Comparison of ENCODE assay signal across 29 cellular contexts in genomic region chr22:29260601-29261315, GRCh38. TPM values are rescaled to one million over a fixed set of nuclear protein-coding genes. Genes with fewer than 3 reads are reported as not detected.
A peak's percentile ranks its signal among the peaks of the same experiment; 100 is the strongest.
DNase-seq lines count a peak whose midpoint lies in the region; ATAC-seq, FAIRE-seq and TF ChIP-seq lines count a peak whose summit lies in the region.
"Had no signal": no experiment of that assay in that cellular context is flagged by ENCODE, and none has a peak within 500 bp of the region (broad histone marks: within the 10 kb centered on the region; RNA-seq: fewer than 3 reads in every experiment).

No MANE protein-coding gene starts in this region.

- BruUV-seq in GM12878 (replicated peaks; lab: Mats Ljungman, UMichigan): no TSS peak

- H3K4me3 ChIP-seq in GM12878 (no peak overlapping the region), mucosa of descending colon (no peak overlapping the region), stomach (no peak overlapping the region)
- H3K4me3 ChIP-seq: adrenal gland, esophagus squamous epithelium, gastrocnemius medialis, Peyer's patch, sigmoid colon had no signal

- H3K9me3 ChIP-seq in GM12878 (replicated peaks; ENCODE audit: control insufficient read depth, insufficient read depth, low read length): no peaks in the 10 kb centered on the region
- no peaks in the 10 kb centered on the region for H3K9me3 ChIP-seq in mucosa of descending colon
- no peaks in the 10 kb centered on the region for H3K9me3 ChIP-seq in stomach
- H3K9me3 ChIP-seq: adrenal gland, esophagus squamous epithelium, gastrocnemius medialis, Peyer's patch, sigmoid colon had no signal

- FAIRE-seq in GM12878 (lab: Jason Lieb, UNC): no peak

- no peaks in the 10 kb centered on the region for H3K27me3 ChIP-seq in GM12878 (replicated peaks in 1 of 2; ENCODE audit: control insufficient read depth in 2 of 2, insufficient read depth in 2 of 2, low read length in 1 of 2)
- no peaks in the 10 kb centered on the region for H3K27me3 ChIP-seq in stomach
- H3K27me3 ChIP-seq: adrenal gland, esophagus squamous epithelium, gastrocnemius medialis, Peyer's patch, sigmoid colon had no signal

- RAD21 ChIA-PET in GM12878 (lab: Charles Lee; ENCODE audit: unreplicated experiment): no interaction called here

- TF ChIP-seq CTCF in GM12878 (IDR thresholded peaks at IDR 0.05 in 2 of 3, conservative IDR thresholded peaks at IDR 0.05 in 1 of 3; ENCODE audit: control insufficient read depth in 2 of 3, extremely low read depth in 1 of 3, insufficient read depth in 1 of 3, low read depth in 3 of 3, low read length in 3 of 3) (no peak), mucosa of descending colon (IDR thresholded peaks at IDR 0.05) (no peak), stomach (IDR thresholded peaks at IDR 0.05) (no peak)

- no peak overlapping the region for H2AFZ ChIP-seq in GM12878 (ENCODE audit: control insufficient read depth, low read depth, low read length)
- H2AFZ ChIP-seq: parathyroid adenoma had no signal

- no peak for TF ChIP-seq RAD21 in GM12878 (IDR thresholded peaks at IDR 0.05; ENCODE audit: insufficient read depth, low read depth, low read length)

- H3K9me3 Mint-ChIP-seq in stimulated activated naive CD8-positive, alpha-beta T cell treated with anti-CD3 and anti-CD28 coated beads, Interleukin-15, amount 100 ng/mL, for 72 hours: no peaks in the 10 kb centered on the region
- H3K9me3 Mint-ChIP-seq: activated T-cell treated with anti-CD3 and anti-CD28 coated beads, Interleukin-2, amount 50 U/mL, for 24 hours; natural killer cell treated with Interleukin-12 subunit alpha and Interleukin-12 subunit beta and Interleukin-15 and Interleukin-18, amount 100 ng/mL, for 72 hours had no signal

- no peaks in the 10 kb centered on the region for H3K27me3 Mint-ChIP-seq in stimulated activated naive CD8-positive, alpha-beta T cell treated with anti-CD3 and anti-CD28 coated beads, Interleukin-15, amount 100 ng/mL, for 72 hours
- H3K27me3 Mint-ChIP-seq: activated CD4-positive, alpha-beta T cell treated with anti-CD3 and anti-CD28 coated beads for 36 hours; activated T-cell treated with anti-CD3 and anti-CD28 coated beads, Interleukin-2, amount 50 U/mL, for 24 hours; brain; natural killer cell treated with Interleukin-12 subunit alpha and Interleukin-12 subunit beta and Interleukin-15 and Interleukin-18, amount 100 ng/mL, for 72 hours; T-helper 17 cell had no signal

- H3K4me1 ChIP-seq in GM12878 (ENCODE audit: control insufficient read depth, insufficient read depth, low read length) (no peaks in the 10 kb centered on the region), mucosa of descending colon (ENCODE audit: low read depth) (no peaks in the 10 kb centered on the region), stomach (peaks cover 0 to 3% (median 2%) of the 10 kb centered on the region in 4 donors)
- H3K4me1 ChIP-seq: parathyroid adenoma, Peyer's patch had no signal

- H3K79me2 ChIP-seq in GM12878 (ENCODE audit: control insufficient read depth, insufficient read depth, low read length): peaks cover 2% of the 10 kb centered on the region
- H3K79me2 ChIP-seq: parathyroid adenoma had no signal

- no peak; the same call in 1 of the 2 replicates for TF ChIP-seq POLR2A in GM12878 (IDR thresholded peaks at IDR 0.05; ENCODE audit: low read depth, low read length)
- no peak for TF ChIP-seq POLR2A in stomach (IDR thresholded peaks at IDR 0.05)

- in situ Hi-C loops in GM12878 (cut with MboI): no loop called here

- WGBS in GM12878 (ENCODE audit: insufficient coverage, insufficient replicate concordance, low lambda C conversion rate, missing lambda C conversion rate): 90% methylated on average over 17 of the region's 17 CpGs
- WGBS in stomach, 5 donors: 74 to 90% (median 79%) methylated on average over 9 to 17 of the region's 17 CpGs

- POLR2A ChIA-PET in GM12878 (lab: Charles Lee): no interaction called here

- SMC1A ChIA-PET in GM12878 (lab: Charles Lee; ENCODE audit: uncharacterized antibody, unreplicated experiment): no interaction called here

- no peak for DNase-seq in stimulated activated naive CD8-positive, alpha-beta T cell treated with anti-CD3 and anti-CD28 coated beads, Interleukin-15, amount 100 ng/mL, for 72 hours
- no peak for DNase-seq in stimulated activated naive CD8-positive, alpha-beta T cell treated with anti-CD3 and anti-CD28 coated beads, Interleukin-15, Interleukin-2, amounts not matched to agents 100 U/mL and 50 U/mL, for 24 hours
- DNase-seq in GM12878 (ENCODE audit: low read depth, low spot score) (no peak), mucosa of descending colon (no peak), dermis blood vessel endothelial cell (no peak), stomach (no peak)
- no peak for DNase-seq in stimulated activated CD4-positive, alpha-beta T cell treated with anti-CD3 and anti-CD28 coated beads, Interleukin-15, amount 100 ng/mL, for 24 hours
- no peak for DNase-seq in effector CD4-positive, alpha-beta T cell
- DNase-seq: activated CD4-positive, alpha-beta T cell treated with anti-CD3 and anti-CD28 coated beads for 36 hours; activated gamma-delta T cell treated with Interleukin-2 at 50 U/mL for 16 hours; DMS79; effector CD8-positive, alpha-beta T cell; esophagus squamous epithelium; hippocampal formation; left ventricle myocardium superior; midbrain; NCI-H1694; NCI-H2171; NCI-H510A treated with DMSO at 0.1 percent for 48 hours; sigmoid colon; T-helper 17 cell had no signal

- CTCF ChIA-PET in GM12878 (lab: Yijun Ruan, JAX): interaction anchor here (2.7 kb wide), 1 partner anchor 15 kb away, joined by 7 read pairs; no protein-coding TSS in a partner anchor

- H3K4me3 Mint-ChIP-seq in stimulated activated naive CD8-positive, alpha-beta T cell treated with anti-CD3 and anti-CD28 coated beads, Interleukin-15, amount 100 ng/mL, for 72 hours: no peak overlapping the region
- H3K4me3 Mint-ChIP-seq: activated CD4-positive, alpha-beta T cell treated with anti-CD3 and anti-CD28 coated beads for 36 hours; activated T-cell treated with anti-CD3 and anti-CD28 coated beads, Interleukin-2, amount 50 U/mL, for 24 hours; brain; natural killer cell treated with Interleukin-12 subunit alpha and Interleukin-12 subunit beta and Interleukin-15 and Interleukin-18, amount 100 ng/mL, for 72 hours; T-helper 17 cell had no signal

- H4K20me1 ChIP-seq in GM12878 (ENCODE audit: control insufficient read depth, insufficient read depth): no peaks in the 10 kb centered on the region

- H3K4me2 ChIP-seq in GM12878 (ENCODE audit: control insufficient read depth, insufficient read depth): no peak overlapping the region
- H3K4me2 ChIP-seq: KMS-11 had no signal

- H3K4me1 Mint-ChIP-seq in stimulated activated naive CD8-positive, alpha-beta T cell treated with anti-CD3 and anti-CD28 coated beads, Interleukin-15, amount 100 ng/mL, for 72 hours: peaks cover under 1% of the 10 kb centered on the region
- H3K4me1 Mint-ChIP-seq: activated CD4-positive, alpha-beta T cell treated with anti-CD3 and anti-CD28 coated beads for 36 hours; brain had no signal

- ATAC-seq in stimulated activated naive CD8-positive, alpha-beta T cell treated with anti-CD3 and anti-CD28 coated beads, Interleukin-15, amount 100 ng/mL, for 72 hours: peak; percentile 10
- no peak for ATAC-seq in stimulated activated naive CD8-positive, alpha-beta T cell treated with anti-CD3 and anti-CD28 coated beads, Interleukin-15, Interleukin-2, amounts not matched to agents 100 U/mL and 50 U/mL, for 24 hours
- ATAC-seq in GM12878 (peak; percentile 4; the same call in 2 of the 3 replicates), mucosa of descending colon (peak; percentile 24)
- ATAC-seq: activated CD4-positive, alpha-beta T cell treated with anti-CD3 and anti-CD28 coated beads for 36 hours; left ventricle myocardium superior; T-helper 17 cell had no signal

- TF ChIP-seq EP300 in GM12878 (IDR thresholded peaks at IDR 0.05; ENCODE audit: borderline replicate concordance in 1 of 2, control insufficient read depth in 1 of 2, low read depth in 2 of 2, low read length in 2 of 2): no peak
- TF ChIP-seq EP300 in stomach (IDR thresholded peaks at IDR 0.05): no peak

- no peak overlapping the region for H3K27ac Mint-ChIP-seq in stimulated activated naive CD8-positive, alpha-beta T cell treated with anti-CD3 and anti-CD28 coated beads, Interleukin-15, amount 100 ng/mL, for 72 hours
- H3K27ac Mint-ChIP-seq: activated CD4-positive, alpha-beta T cell treated with anti-CD3 and anti-CD28 coated beads for 36 hours; activated T-cell treated with anti-CD3 and anti-CD28 coated beads, Interleukin-2, amount 50 U/mL, for 24 hours; natural killer cell treated with Interleukin-12 subunit alpha and Interleukin-12 subunit beta and Interleukin-15 and Interleukin-18, amount 100 ng/mL, for 72 hours; T-helper 17 cell had no signal

- H3K27ac ChIP-seq in GM12878 (ENCODE audit: control insufficient read depth, insufficient read depth): no peak overlapping the region
- no peak overlapping the region for H3K27ac ChIP-seq in stomach
- H3K27ac ChIP-seq: esophagus squamous epithelium, KMS-11, parathyroid adenoma, Peyer's patch, sigmoid colon had no signal

- H3K36me3 ChIP-seq in GM12878 (ENCODE audit: control insufficient read depth in 2 of 2, insufficient read depth in 2 of 2, low read length in 1 of 2) (peaks cover 7 to 9% of the 10 kb centered on the region in 2 experiments; a peak in 3 of 4 replicates), mucosa of descending colon (ENCODE audit: low read depth) (no peaks in the 10 kb centered on the region), stomach (peaks cover 0 to 47% (median 41%) of the 10 kb centered on the region in 4 donors)

- H3K9ac ChIP-seq in GM12878 (ENCODE audit: control insufficient read depth, insufficient read depth, low read length): no peak overlapping the region
- H3K9ac ChIP-seq: KMS-11, parathyroid adenoma had no signal

- intact Hi-C loops in GM12878 (cut with micrococcal nuclease; ENCODE audit: unreplicated experiment) (no loop called here), mucosa of descending colon (cut with DNase I, micrococcal nuclease) (no loop called here), stomach (cut with DNase I; ENCODE audit: low total_unique reads) (no loop called here)

RNA-seq across cellular contexts. Expression of gene RHBDD3, which starts 7.0 kb away (rescaled TPM):
- 36.7 and 43.7 TPM in 2 replicates for total RNA-seq in GM12878 (2013; cell fraction: nucleolus; rRNA removed)
- total RNA-seq in GM12878 (2014; rRNA removed): 30.7 and 37.9 TPM in 2 replicates
- 10.0 and 11.9 TPM in 2 replicates for total RNA-seq in GM12878 (2014; rRNA removed; fragmentation: Illumina TruSeq; extraction: Trizol)
- total RNA-seq in GM12878 (2021): 23.1 and 28.4 TPM in 2 replicates
- polyA plus RNA-seq in GM12878 (2011; ENCODE audit: low read depth): 5.3 TPM
- polyA plus RNA-seq in GM12878 (2011; rRNA removed): 3.8 and 8.6 TPM in 2 replicates
- polyA plus RNA-seq in GM12878 (2011; cell fraction: cytosol; rRNA removed): 14.9 and 23.0 TPM in 2 replicates
- polyA plus RNA-seq in GM12878 (2011; cell fraction: nucleus; rRNA removed): 23.5 and 35.8 TPM in 2 replicates
- 13.5 and 16.4 TPM in 2 replicates for polyA plus RNA-seq in GM12878 (2012)
- 3.9 and 8.1 TPM in 2 replicates for polyA plus RNA-seq in GM12878 (2014; fragmentation: Illumina TruSeq; extraction: Trizol)
- polyA plus RNA-seq in GM12878 (2014; fragmentation: Nextera tagmentation; extraction: Ambion mirVana): 1 to 10 TPM in 1 of 2 experiments, under 1 TPM in 1; 0.27 to 1.2 TPM
- polyA plus RNA-seq in GM12878 (2014; rRNA removed): 37.6 and 41.2 TPM in 2 replicates
- polyA plus RNA-seq in GM12878 (2016; fragmentation: Nextera tagmentation; extraction: Ambion mirVana): 10 to 100 TPM; 36.9 to 38.7 TPM
- polyA minus RNA-seq in GM12878 (2011; rRNA and poly(A)+ RNA removed): 3.6 and 9.5 TPM in 2 replicates
- polyA minus RNA-seq in GM12878 (2011; cell fraction: cytosol; rRNA and poly(A)+ RNA removed): 2.9 and 6.8 TPM in 2 replicates
- 5.3 and 13.4 TPM in 2 replicates for polyA minus RNA-seq in GM12878 (2011; cell fraction: nucleus; rRNA and poly(A)+ RNA removed)
- total RNA-seq in mucosa of descending colon: 10 to 100 TPM; 13.3 to 26.1 (median 19.1) TPM
- total RNA-seq in dermis blood vessel endothelial cell: 27.1 and 28.1 TPM in 2 replicates
- total RNA-seq in stomach: 10 to 100 TPM; 14.5 to 76.5 (median 45.1) TPM
- 10 to 100 TPM in 2 of 3 donors, 1 to 10 TPM in 1; 9.8 to 19.6 (median 16.7) TPM for polyA plus RNA-seq in stomach

RNA-seq across cellular contexts. Expression of gene EWSR1, which starts 7.3 kb away (rescaled TPM):
- total RNA-seq in GM12878 (2013; cell fraction: nucleolus; rRNA removed): 358 and 390 TPM in 2 replicates
- total RNA-seq in GM12878 (2014; rRNA removed) (339 and 342 TPM in 2 replicates), GM12878 (2014; rRNA removed; fragmentation: Illumina TruSeq; extraction: Trizol) (200 and 209 TPM in 2 replicates), GM12878 (2021) (307 and 325 TPM in 2 replicates), mucosa of descending colon (100 to 1,000 TPM; 176 to 227 (median 179) TPM), dermis blood vessel endothelial cell (153 and 156 TPM in 2 replicates), stomach (100 to 1,000 TPM; 145 to 376 (median 185) TPM)
- polyA plus RNA-seq in GM12878 (2011; ENCODE audit: low read depth): 140 TPM
- polyA plus RNA-seq in GM12878 (2011; rRNA removed) (233 and 400 TPM in 2 replicates), GM12878 (2014; fragmentation: Illumina TruSeq; extraction: Trizol) (430 and 480 TPM in 2 replicates), GM12878 (2014; fragmentation: Nextera tagmentation; extraction: Ambion mirVana) (100 to 1,000 TPM; 130 to 180 TPM), GM12878 (2014; rRNA removed) (369 and 388 TPM in 2 replicates), GM12878 (2016; fragmentation: Nextera tagmentation; extraction: Ambion mirVana) (100 to 1,000 TPM; 426 to 464 TPM), stomach (100 to 1,000 TPM in 1 of 3 donors, 10 to 100 TPM in 2; 97.7 to 137 (median 98.2) TPM)
- polyA plus RNA-seq in GM12878 (2011; cell fraction: cytosol; rRNA removed): 486 and 548 TPM in 2 replicates
- 908 and 919 TPM in 2 replicates for polyA plus RNA-seq in GM12878 (2011; cell fraction: nucleus; rRNA removed)
- polyA plus RNA-seq in GM12878 (2012): 149 and 217 TPM in 2 replicates
- polyA minus RNA-seq in GM12878 (2011; rRNA and poly(A)+ RNA removed): 345 and 478 TPM in 2 replicates
- 124 and 140 TPM in 2 replicates for polyA minus RNA-seq in GM12878 (2011; cell fraction: cytosol; rRNA and poly(A)+ RNA removed)
- polyA minus RNA-seq in GM12878 (2011; cell fraction: nucleus; rRNA and poly(A)+ RNA removed): 141 and 185 TPM in 2 replicates

RNA-seq across cellular contexts. Expression of gene GAS2L1, which starts 45.7 kb away (rescaled TPM):
- not detected in 2 replicates for total RNA-seq in GM12878 (2013; cell fraction: nucleolus; rRNA removed)
- total RNA-seq in GM12878 (2014; rRNA removed): not detected in 2 replicates
- not detected in 2 replicates for total RNA-seq in GM12878 (2014; rRNA removed; fragmentation: Illumina TruSeq; extraction: Trizol)
- total RNA-seq in GM12878 (2021): 0.13 and 0.43 TPM in 2 replicates
- polyA plus RNA-seq in GM12878 (2011; ENCODE audit: low read depth): not detected
- polyA plus RNA-seq in GM12878 (2011; rRNA removed): not detected in 2 replicates
- 0.07 TPM in 1 of 2 replicates, not detected in the other for polyA plus RNA-seq in GM12878 (2011; cell fraction: cytosol; rRNA removed)
- 0.13 and 0.28 TPM in 2 replicates for polyA plus RNA-seq in GM12878 (2011; cell fraction: nucleus; rRNA removed)
- polyA plus RNA-seq in GM12878 (2012): 0.12 and 0.25 TPM in 2 replicates
- not detected in 2 replicates for polyA plus RNA-seq in GM12878 (2014; fragmentation: Illumina TruSeq; extraction: Trizol)
- polyA plus RNA-seq in GM12878 (2014; fragmentation: Nextera tagmentation; extraction: Ambion mirVana): not detected
- polyA plus RNA-seq in GM12878 (2014; rRNA removed): 0.03 and 0.06 TPM in 2 replicates
- polyA plus RNA-seq in GM12878 (2016; fragmentation: Nextera tagmentation; extraction: Ambion mirVana): not detected
- polyA minus RNA-seq in GM12878 (2011; rRNA and poly(A)+ RNA removed): not detected in 2 replicates
- polyA minus RNA-seq in GM12878 (2011; cell fraction: cytosol; rRNA and poly(A)+ RNA removed): not detected in 2 replicates
- polyA minus RNA-seq in GM12878 (2011; cell fraction: nucleus; rRNA and poly(A)+ RNA removed): not detected in 2 replicates
- 10 to 100 TPM; 19.7 to 34.7 (median 24.7) TPM for total RNA-seq in mucosa of descending colon
- 24.7 and 44.4 TPM in 2 replicates for total RNA-seq in dermis blood vessel endothelial cell
- total RNA-seq in stomach: 10 to 100 TPM in 4 of 5 donors, 1 to 10 TPM in 1; 4.4 to 81.1 (median 53.6) TPM
- 10 to 100 TPM; 14.7 to 22.3 (median 15.7) TPM for polyA plus RNA-seq in stomach

RNA-seq across cellular contexts. Expression of gene RASL10A, which starts 54.7 kb away (rescaled TPM):
- total RNA-seq in GM12878 (2013; cell fraction: nucleolus; rRNA removed): not detected in 2 replicates
- total RNA-seq in GM12878 (2014; rRNA removed): 0.27 TPM in 1 of 2 replicates, not detected in the other
- not detected in 2 replicates for total RNA-seq in GM12878 (2014; rRNA removed; fragmentation: Illumina TruSeq; extraction: Trizol)
- 0.32 and 0.46 TPM in 2 replicates for total RNA-seq in GM12878 (2021)
- polyA plus RNA-seq in GM12878 (2011; ENCODE audit: low read depth): not detected
- 0.12 TPM in 1 of 2 replicates, not detected in the other for polyA plus RNA-seq in GM12878 (2011; rRNA removed)
- polyA plus RNA-seq in GM12878 (2011; cell fraction: cytosol; rRNA removed): 0.10 and 0.33 TPM in 2 replicates
- polyA plus RNA-seq in GM12878 (2011; cell fraction: nucleus; rRNA removed): 0.51 and 0.92 TPM in 2 replicates
- 0.31 and 0.35 TPM in 2 replicates for polyA plus RNA-seq in GM12878 (2012)
- polyA plus RNA-seq in GM12878 (2014; fragmentation: Illumina TruSeq; extraction: Trizol): not detected in 2 replicates
- polyA plus RNA-seq in GM12878 (2014; fragmentation: Nextera tagmentation; extraction: Ambion mirVana): not detected
- polyA plus RNA-seq in GM12878 (2014; rRNA removed): not detected in 2 replicates
- polyA plus RNA-seq in GM12878 (2016; fragmentation: Nextera tagmentation; extraction: Ambion mirVana): under 1 TPM; 0.17 to 0.24 TPM
- not detected in 2 replicates for polyA minus RNA-seq in GM12878 (2011; rRNA and poly(A)+ RNA removed)
- polyA minus RNA-seq in GM12878 (2011; cell fraction: cytosol; rRNA and poly(A)+ RNA removed): not detected in 2 replicates
- polyA minus RNA-seq in GM12878 (2011; cell fraction: nucleus; rRNA and poly(A)+ RNA removed): not detected in 2 replicates
- total RNA-seq in mucosa of descending colon: 1 to 10 TPM; 1.1 to 2.3 (median 1.4) TPM
- 1.1 and 2.7 TPM in 2 replicates for total RNA-seq in dermis blood vessel endothelial cell
- total RNA-seq in stomach: under 1 TPM in 1 of 5 donors, not detected in 4; 0.37 TPM
- 1 to 10 TPM in 1 of 3 donors, under 1 TPM in 2; 0.19 to 3.5 (median 0.76) TPM for polyA plus RNA-seq in stomach

RNA-seq across cellular contexts. Expression of gene EMID1, which starts 55.1 kb away (rescaled TPM):
- 185 and 191 TPM in 2 replicates for total RNA-seq in GM12878 (2013; cell fraction: nucleolus; rRNA removed)
- total RNA-seq in GM12878 (2014; rRNA removed) (12.0 and 19.4 TPM in 2 replicates), GM12878 (2014; rRNA removed; fragmentation: Illumina TruSeq; extraction: Trizol) (4.3 and 5.8 TPM in 2 replicates), GM12878 (2021) (17.5 and 18.3 TPM in 2 replicates), mucosa of descending colon (1 to 10 TPM; 1.6 to 4.3 (median 3.0) TPM), dermis blood vessel endothelial cell (2.9 and 6.1 TPM in 2 replicates), stomach (10 to 100 TPM in 2 of 5 donors, 1 to 10 TPM in 2, not detected in 1; 1.8 to 23.6 (median 9.5) TPM)
- polyA plus RNA-seq in GM12878 (2011; ENCODE audit: low read depth): 2.5 TPM
- polyA plus RNA-seq in GM12878 (2011; rRNA removed) (29.3 and 60.3 TPM in 2 replicates), GM12878 (2014; fragmentation: Illumina TruSeq; extraction: Trizol) (0.54 and 2.3 TPM in 2 replicates), GM12878 (2014; fragmentation: Nextera tagmentation; extraction: Ambion mirVana) (1 to 10 TPM; 1.2 to 2.3 TPM), GM12878 (2014; rRNA removed) (20.7 and 23.8 TPM in 2 replicates), GM12878 (2016; fragmentation: Nextera tagmentation; extraction: Ambion mirVana) (10 to 100 TPM in 1 of 2 experiments, 1 to 10 TPM in 1; 10.0 to 13.9 TPM), stomach (10 to 100 TPM in 2 of 3 donors, 1 to 10 TPM in 1; 2.5 to 12.7 (median 10.3) TPM)
- 73.9 and 121 TPM in 2 replicates for polyA plus RNA-seq in GM12878 (2011; cell fraction: cytosol; rRNA removed)
- polyA plus RNA-seq in GM12878 (2011; cell fraction: nucleus; rRNA removed): 196 and 245 TPM in 2 replicates
- polyA plus RNA-seq in GM12878 (2012): 7.6 and 8.4 TPM in 2 replicates
- polyA minus RNA-seq in GM12878 (2011; rRNA and poly(A)+ RNA removed): 53.3 and 85.9 TPM in 2 replicates
- polyA minus RNA-seq in GM12878 (2011; cell fraction: cytosol; rRNA and poly(A)+ RNA removed): 22.1 and 26.0 TPM in 2 replicates
- polyA minus RNA-seq in GM12878 (2011; cell fraction: nucleus; rRNA and poly(A)+ RNA removed): 59.2 and 86.3 TPM in 2 replicates
- total RNA-seq: activated CD4-positive, alpha-beta T cell treated with anti-CD3 and anti-CD28 coated beads for 36 hours; T-helper 17 cell had no signal
